Comparison of ENCODE assay signal across 1 cellular context in genomic region chr17:76681222-76682137, GRCh38.
TF ChIP-seq lines count a peak whose summit lies in the region.

No MANE protein-coding gene starts in this region.

TF ChIP-seq in K562, 482 proteins besides CTCF, POLR2A, EP300 and RAD21:
- peak; percentile 64; the same call in 1 of the 2 replicates for TF ChIP-seq ARID2 (IDR thresholded peaks at IDR 0.05)
- TF ChIP-seq CREB3L1 (IDR thresholded peaks at IDR 0.05; ENCODE audit: borderline replicate concordance, low read depth): peak; percentile 20; the same call in 1 of the 2 replicates
- TF ChIP-seq TFAP4 (CRISPR knock-in tag; IDR thresholded peaks at IDR 0.05; ENCODE audit: borderline replicate concordance): peak; percentile 38; the same call in 1 of the 2 replicates
- 0 out of 2 replicates have a peak, but pooled peaks have one; percentile 14 for TF ChIP-seq CTBP1 (IDR thresholded peaks at IDR 0.05; ENCODE audit: borderline replicate concordance)
- TF ChIP-seq CREM (IDR thresholded peaks at IDR 0.05; ENCODE audit: low read depth): peak; percentile 52; the same call in 1 of the 2 replicates
- TF ChIP-seq DEAF1 (CRISPR knock-in tag; IDR thresholded peaks at IDR 0.05): peak; percentile 79
- TF ChIP-seq SNIP1 (IDR thresholded peaks at IDR 0.05; ENCODE audit: low read depth): no peak
- peak; percentile 65 for TF ChIP-seq STAG1 (CRISPR knock-in tag; IDR thresholded peaks at IDR 0.05; ENCODE audit: borderline replicate concordance)
- TF ChIP-seq CBX3 (IDR thresholded peaks at IDR 0.05; ENCODE audit: borderline replicate concordance in 1 of 2, low read length in 2 of 2): peak in 1 of 2 experiments; percentile 59; a peak in 1 of 3 replicates
- no peak for TF ChIP-seq C11orf30 (IDR thresholded peaks at IDR 0.05; ENCODE audit: low read depth)
- peak; percentile 85; the same call in 1 of the 2 replicates for TF ChIP-seq CC2D1A (IDR thresholded peaks at IDR 0.05)
- TF ChIP-seq ZNF41 (CRISPR knock-in tag; conservative IDR thresholded peaks at IDR 0.05): no peak
- peak; percentile 33; the same call in 1 of the 2 replicates for TF ChIP-seq RB1 (IDR thresholded peaks at IDR 0.05; ENCODE audit: low read depth)
- TF ChIP-seq XRCC5 (IDR thresholded peaks at IDR 0.05; ENCODE audit: low read depth, low read length): peak; percentile 49; the same call in 1 of the 2 replicates
- peak; percentile 25; the same call in 1 of the 2 replicates for TF ChIP-seq CXXC5 (CRISPR knock-in tag; IDR thresholded peaks at IDR 0.05)
- TF ChIP-seq MTA3 (IDR thresholded peaks at IDR 0.05; ENCODE audit: borderline replicate concordance): no peak
- peak; percentile 89 for TF ChIP-seq SMC3 (conservative IDR thresholded peaks at IDR 0.05; ENCODE audit: insufficient read depth, low read depth, low read length)
- TF ChIP-seq ZNF165 (CRISPR knock-in tag; IDR thresholded peaks at IDR 0.05; ENCODE audit: borderline replicate concordance): no peak
- TF ChIP-seq JUND (IDR thresholded peaks at IDR 0.05; ENCODE audit: borderline replicate concordance, low read depth, low read length): peak; percentile 52; the same call in 1 of the 2 replicates
- TF ChIP-seq JUND (tag; IDR thresholded peaks at IDR 0.05; ENCODE audit: borderline replicate concordance, low read depth, low read length): no peak; the same call in 2 of the 3 replicates
- peak in 1 of 2 experiments; percentile 32; a peak in 1 of 4 replicates for TF ChIP-seq RCOR1 (IDR thresholded peaks at IDR 0.05; ENCODE audit: borderline replicate concordance in 1 of 2, low read depth in 2 of 2, low read length in 2 of 2)
- TF ChIP-seq KLF16 (IDR thresholded peaks at IDR 0.05): peak; percentile 41; the same call in 1 of the 2 replicates
- TF ChIP-seq TEAD4 (IDR thresholded peaks at IDR 0.05; ENCODE audit: low read length): 0 out of 2 replicates have a peak, but pooled peaks have one; percentile 40
- TF ChIP-seq TEAD4 (CRISPR knock-in tag; IDR thresholded peaks at IDR 0.05; ENCODE audit: borderline replicate concordance): no peak
- TF ChIP-seq HMG20B (CRISPR knock-in tag; IDR thresholded peaks at IDR 0.05): no peak
- no peak for TF ChIP-seq MEIS2 (IDR thresholded peaks at IDR 0.05; ENCODE audit: partially characterized antibody)
- peak in 1 of 2 experiments; percentile 49; a peak in 1 of 4 replicates for TF ChIP-seq MAZ (CRISPR knock-in tag; conservative IDR thresholded peaks at IDR 0.05 in 1 of 2, IDR thresholded peaks at IDR 0.05 in 1 of 2)
